Comparison of ENCODE assay signal across 2 cellular contexts in the genomic region with DNA sequence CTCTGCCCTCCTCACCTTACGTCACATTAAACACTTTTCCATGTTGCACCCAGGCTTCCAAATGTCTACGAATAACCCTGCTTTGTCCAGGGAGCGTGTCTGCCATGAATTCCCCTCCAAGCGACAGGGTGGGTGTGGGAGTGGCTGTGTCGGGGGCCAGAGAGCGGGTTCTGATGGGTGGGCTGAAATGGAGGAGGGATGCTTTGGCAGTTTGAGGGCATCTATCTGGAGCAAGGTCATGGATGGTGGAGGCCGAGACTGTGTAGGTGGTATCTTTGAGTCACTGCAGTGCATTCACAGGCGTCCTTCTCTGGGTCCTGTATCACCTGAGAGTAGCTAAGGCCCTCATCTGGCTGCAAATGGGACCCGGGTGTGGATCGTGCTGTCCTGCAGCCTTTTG.
TF ChIP-seq lines count a peak whose summit lies in the region.

No MANE protein-coding gene starts in this region.

TF ChIP-seq in H1, 55 proteins besides CTCF, POLR2A, EP300 and RAD21:
- no peak for TF ChIP-seq SP2 (IDR thresholded peaks at IDR 0.05; ENCODE audit: low read length)
- no peak for TF ChIP-seq TCF12 (IDR thresholded peaks at IDR 0.05; ENCODE audit: low read depth, low read length)
- TF ChIP-seq PHF8 (conservative IDR thresholded peaks at IDR 0.05; ENCODE audit: low read depth, low read length): no peak
- TF ChIP-seq CHD1 (IDR thresholded peaks at IDR 0.05; ENCODE audit: low read depth, low read length): no peak
- TF ChIP-seq SP4 (IDR thresholded peaks at IDR 0.05; ENCODE audit: low read length): no peak

TF ChIP-seq in SK-N-SH, 30 proteins besides CTCF, POLR2A, EP300 and RAD21:
- TF ChIP-seq MXI1 (IDR thresholded peaks at IDR 0.05; ENCODE audit: low read depth, low read length) (no peak), SIN3A (IDR thresholded peaks at IDR 0.05; ENCODE audit: borderline replicate concordance, low read depth, low read length) (no peak), JUND (IDR thresholded peaks at IDR 0.05) (no peak), RCOR1 (IDR thresholded peaks at IDR 0.05; ENCODE audit: low read length) (no peak), CHD2 (IDR thresholded peaks at IDR 0.05; ENCODE audit: low read length, partially characterized antibody) (no peak), ELF1 (IDR thresholded peaks at IDR 0.05) (no peak), TAF1 (IDR thresholded peaks at IDR 0.05; ENCODE audit: borderline replicate concordance, low read depth, low read length) (no peak), GATA2 (CRISPR knock-in tag; IDR thresholded peaks at IDR 0.05) (no peak), FOXJ3 (CRISPR knock-in tag; IDR thresholded peaks at IDR 0.05) (no peak), NRF1 (IDR thresholded peaks at IDR 0.05; ENCODE audit: low read depth, low read length) (no peak), FOSL2 (IDR thresholded peaks at IDR 0.05; ENCODE audit: borderline replicate concordance, low read depth) (no peak), GABPA (IDR thresholded peaks at IDR 0.05; ENCODE audit: low read depth) (no peak), SMC3 (IDR thresholded peaks at IDR 0.05; ENCODE audit: low read depth, low read length) (no peak)
- TF ChIP-seq, protein P1, sequence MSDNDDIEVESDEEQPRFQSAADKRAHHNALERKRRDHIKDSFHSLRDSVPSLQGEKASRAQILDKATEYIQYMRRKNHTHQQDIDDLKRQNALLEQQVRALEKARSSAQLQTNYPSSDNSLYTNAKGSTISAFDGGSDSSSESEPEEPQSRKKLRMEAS (IDR thresholded peaks at IDR 0.05; ENCODE audit: low read depth): no peak
- TF ChIP-seq, protein P2, sequence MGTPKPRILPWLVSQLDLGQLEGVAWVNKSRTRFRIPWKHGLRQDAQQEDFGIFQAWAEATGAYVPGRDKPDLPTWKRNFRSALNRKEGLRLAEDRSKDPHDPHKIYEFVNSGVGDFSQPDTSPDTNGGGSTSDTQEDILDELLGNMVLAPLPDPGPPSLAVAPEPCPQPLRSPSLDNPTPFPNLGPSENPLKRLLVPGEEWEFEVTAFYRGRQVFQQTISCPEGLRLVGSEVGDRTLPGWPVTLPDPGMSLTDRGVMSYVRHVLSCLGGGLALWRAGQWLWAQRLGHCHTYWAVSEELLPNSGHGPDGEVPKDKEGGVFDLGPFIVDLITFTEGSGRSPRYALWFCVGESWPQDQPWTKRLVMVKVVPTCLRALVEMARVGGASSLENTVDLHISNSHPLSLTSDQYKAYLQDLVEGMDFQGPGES (IDR thresholded peaks at IDR 0.05; ENCODE audit: low read depth, low read length): no peak
- TF ChIP-seq, protein P3, sequence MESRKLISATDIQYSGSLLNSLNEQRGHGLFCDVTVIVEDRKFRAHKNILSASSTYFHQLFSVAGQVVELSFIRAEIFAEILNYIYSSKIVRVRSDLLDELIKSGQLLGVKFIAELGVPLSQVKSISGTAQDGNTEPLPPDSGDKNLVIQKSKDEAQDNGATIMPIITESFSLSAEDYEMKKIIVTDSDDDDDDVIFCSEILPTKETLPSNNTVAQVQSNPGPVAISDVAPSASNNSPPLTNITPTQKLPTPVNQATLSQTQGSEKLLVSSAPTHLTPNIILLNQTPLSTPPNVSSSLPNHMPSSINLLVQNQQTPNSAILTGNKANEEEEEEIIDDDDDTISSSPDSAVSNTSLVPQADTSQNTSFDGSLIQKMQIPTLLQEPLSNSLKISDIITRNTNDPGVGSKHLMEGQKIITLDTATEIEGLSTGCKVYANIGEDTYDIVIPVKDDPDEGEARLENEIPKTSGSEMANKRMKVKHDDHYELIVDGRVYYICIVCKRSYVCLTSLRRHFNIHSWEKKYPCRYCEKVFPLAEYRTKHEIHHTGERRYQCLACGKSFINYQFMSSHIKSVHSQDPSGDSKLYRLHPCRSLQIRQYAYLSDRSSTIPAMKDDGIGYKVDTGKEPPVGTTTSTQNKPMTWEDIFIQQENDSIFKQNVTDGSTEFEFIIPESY (IDR thresholded peaks at IDR 0.05; ENCODE audit: borderline replicate concordance, low read depth): no peak
TF ChIP-seq in SK-N-SH: peak in this region for 0.
